Comparison of ENCODE assay signal across 32 cellular contexts in the genomic region with DNA sequence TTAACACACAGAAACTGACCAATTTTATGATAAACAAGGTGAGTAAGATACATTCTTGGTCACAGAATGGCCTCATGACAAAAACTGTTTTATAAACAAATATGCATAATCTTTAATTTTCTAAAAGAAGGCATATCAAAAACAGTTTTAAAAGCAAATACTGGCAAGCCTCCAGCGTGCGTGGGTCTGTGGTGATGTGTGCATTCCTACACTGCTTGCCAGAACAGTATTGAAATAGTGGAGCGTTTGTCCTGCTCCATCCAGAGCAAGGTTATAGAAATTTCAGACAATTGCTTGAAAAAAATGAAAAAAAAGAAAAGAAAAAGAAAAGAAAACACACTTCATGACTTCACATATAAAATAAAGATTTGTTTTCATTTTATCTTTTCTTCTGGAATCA.
"Had no signal": no experiment of that assay in that cellular context is flagged by ENCODE, and none has a peak within 500 bp of the region (broad histone marks: within the 10 kb centered on the region; RNA-seq: fewer than 3 reads in every experiment).

No MANE protein-coding gene starts in this region.

- H3K27me3 Mint-ChIP-seq: activated B cell treated with CpG ODN at 0.5 μM for 24 hours; stimulated activated memory B cell treated with anti-CD40 and anti-IgM and Interleukin-4, amounts not matched to agents 10 μg/mL and 1 μg/mL and 100 μg/mL, for 72 hours had no signal

- H3K9me3 ChIP-seq: breast epithelium, colonic mucosa, left lung, lower lobe of right lung, right atrium auricular region, tibial artery, upper lobe of right lung had no signal

- H3K4me1 ChIP-seq: breast epithelium, colonic mucosa, heart left ventricle, left lung, lower lobe of right lung, neural progenitor cell, right atrium auricular region, tibial artery, upper lobe of right lung had no signal

- H3K36me3 ChIP-seq: breast epithelium, colonic mucosa, heart left ventricle, left lung, lower lobe of right lung, neural progenitor cell, right atrium auricular region, tibial artery, upper lobe of right lung had no signal

- DNase-seq: activated B cell treated with CpG ODN at 0.5 μM for 24 hours; activated CD4-positive, alpha-beta T cell treated with anti-CD3 and anti-CD28 coated beads, Interleukin-2, amount 50 U/mL, for 1 hour; activated CD8-positive, alpha-beta T cell treated with anti-CD3 and anti-CD28 coated beads for 36 hours; activated gamma-delta T cell treated with Interleukin-2 at 50 U/mL for 16 hours; activated naive CD4-positive, alpha-beta T cell treated with anti-CD3 and anti-CD28 coated beads, Interleukin-2, amount 50 U/mL, for 16 hours; activated T-cell treated with anti-CD3 and anti-CD28 coated beads, Interleukin-2, amount 50 U/mL, for 4 hours; colonic mucosa; effector CD8-positive, alpha-beta T cell; foreskin fibroblast; heart left ventricle; left lung; lower lobe of right lung; mesenchymal stem cell; natural killer cell; stimulated activated CD4-positive, alpha-beta T cell treated with anti-CD3 and anti-CD28 coated beads, Interleukin-1b, Interleukin-23, amount 100 ng/mL, for 48 hours; stimulated activated CD4-positive, alpha-beta T cell treated with anti-CD3 and anti-CD28 coated beads, Interleukin-4, amount 100 ng/mL, for 4 hours; stimulated activated CD8-positive, alpha-beta memory T cell treated with anti-CD3 and anti-CD28 coated beads, Interleukin-4, amount 100 ng/mL, for 48 hours; stimulated activated naive CD8-positive, alpha-beta T cell treated with anti-CD3 and anti-CD28 coated beads, Interleukin-15, amount 100 ng/mL, for 72 hours; substantia nigra; T-helper 1 cell; tibial artery; upper lobe of right lung had no signal

- H3K4me3 ChIP-seq: breast epithelium, colonic mucosa, heart left ventricle, left lung, lower lobe of right lung, neural progenitor cell, right atrium auricular region, smooth muscle cell, tibial artery, upper lobe of right lung had no signal

- H3K9me3 Mint-ChIP-seq: activated B cell treated with CpG ODN at 0.5 μM for 24 hours; activated CD8-positive, alpha-beta T cell treated with anti-CD3 and anti-CD28 coated beads for 36 hours; activated T-cell treated with anti-CD3 and anti-CD28 coated beads, Interleukin-2, amount 50 U/mL, for 4 hours; activated T-helper 17 cell treated with anti-CD3 and anti-CD28 coated beads, Interleukin-2, amount 50 U/mL, for 72 hours; neural progenitor cell; stimulated activated naive CD8-positive, alpha-beta T cell treated with anti-CD3 and anti-CD28 coated beads, Interleukin-15, amount 100 ng/mL, for 72 hours; T-helper 2 cell treated with Interferon-gamma antibody and Interleukin-4, amounts not matched to agents 5 μg/mL and 100 μg/mL, for 36 hours had no signal

- H3K27me3 ChIP-seq: breast epithelium, colonic mucosa, heart left ventricle, left lung, neural progenitor cell, right atrium auricular region, tibial artery, upper lobe of right lung had no signal

- H2AFZ ChIP-seq: neural progenitor cell had no signal

- H3K4me3 Mint-ChIP-seq: activated B cell treated with CpG ODN at 0.5 μM for 24 hours; activated CD8-positive, alpha-beta T cell treated with anti-CD3 and anti-CD28 coated beads for 36 hours; activated T-cell treated with anti-CD3 and anti-CD28 coated beads, Interleukin-2, amount 50 U/mL, for 4 hours; activated T-helper 17 cell treated with anti-CD3 and anti-CD28 coated beads, Interleukin-2, amount 50 U/mL, for 72 hours; central memory CD8-positive, alpha-beta T cell; natural killer cell; neural progenitor cell; stimulated activated memory B cell treated with anti-CD40 and anti-IgM and Interleukin-4, amounts not matched to agents 10 μg/mL and 1 μg/mL and 100 μg/mL, for 72 hours; stimulated activated naive CD8-positive, alpha-beta T cell treated with anti-CD3 and anti-CD28 coated beads, Interleukin-15, amount 100 ng/mL, for 72 hours; T-helper 2 cell treated with Interferon-gamma antibody and Interleukin-4, amounts not matched to agents 5 μg/mL and 100 μg/mL, for 36 hours had no signal

- H3K4me1 Mint-ChIP-seq: activated B cell treated with CpG ODN at 0.5 μM for 24 hours; activated T-helper 17 cell treated with anti-CD3 and anti-CD28 coated beads, Interleukin-2, amount 50 U/mL, for 72 hours; central memory CD8-positive, alpha-beta T cell; natural killer cell; neural progenitor cell; stimulated activated memory B cell treated with anti-CD40 and anti-IgM and Interleukin-4, amounts not matched to agents 10 μg/mL and 1 μg/mL and 100 μg/mL, for 72 hours; stimulated activated naive CD8-positive, alpha-beta T cell treated with anti-CD3 and anti-CD28 coated beads, Interleukin-15, amount 100 ng/mL, for 72 hours had no signal

- H3K27ac Mint-ChIP-seq: activated B cell treated with CpG ODN at 0.5 μM for 24 hours; activated CD8-positive, alpha-beta T cell treated with anti-CD3 and anti-CD28 coated beads for 36 hours; activated T-helper 17 cell treated with anti-CD3 and anti-CD28 coated beads, Interleukin-2, amount 50 U/mL, for 72 hours; natural killer cell; neural progenitor cell; stimulated activated memory B cell treated with anti-CD40 and anti-IgM and Interleukin-4, amounts not matched to agents 10 μg/mL and 1 μg/mL and 100 μg/mL, for 72 hours; stimulated activated naive CD8-positive, alpha-beta T cell treated with anti-CD3 and anti-CD28 coated beads, Interleukin-15, amount 100 ng/mL, for 72 hours; T-helper 2 cell treated with Interferon-gamma antibody and Interleukin-4, amounts not matched to agents 5 μg/mL and 100 μg/mL, for 36 hours had no signal

- H3K4me2 ChIP-seq: neural progenitor cell, smooth muscle cell had no signal

- FAIRE-seq: endometrium, islet of Langerhans had no signal

- H3K9ac ChIP-seq: neural progenitor cell had no signal

- ATAC-seq: activated CD8-positive, alpha-beta T cell treated with anti-CD3 and anti-CD28 coated beads for 36 hours; activated T-cell treated with anti-CD3 and anti-CD28 coated beads, Interleukin-2, amount 50 U/mL, for 4 hours; activated T-helper 17 cell treated with anti-CD3 and anti-CD28 coated beads, Interleukin-2, amount 50 U/mL, for 72 hours; heart left ventricle; left lung; lower lobe of right lung; natural killer cell; stimulated activated memory B cell treated with anti-CD40 and anti-IgM and Interleukin-4, amounts not matched to agents 10 μg/mL and 1 μg/mL and 100 μg/mL, for 72 hours; stimulated activated naive CD8-positive, alpha-beta T cell treated with anti-CD3 and anti-CD28 coated beads, Interleukin-15, amount 100 ng/mL, for 72 hours; upper lobe of right lung had no signal

- H3K36me3 Mint-ChIP-seq: natural killer cell; neural progenitor cell; stimulated activated memory B cell treated with anti-CD40 and anti-IgM and Interleukin-4, amounts not matched to agents 10 μg/mL and 1 μg/mL and 100 μg/mL, for 72 hours had no signal

- H3K27ac ChIP-seq: breast epithelium, colonic mucosa, heart left ventricle, left lung, lower lobe of right lung, neural progenitor cell, right atrium auricular region, tibial artery, upper lobe of right lung had no signal
